In the genomic region with DNA sequence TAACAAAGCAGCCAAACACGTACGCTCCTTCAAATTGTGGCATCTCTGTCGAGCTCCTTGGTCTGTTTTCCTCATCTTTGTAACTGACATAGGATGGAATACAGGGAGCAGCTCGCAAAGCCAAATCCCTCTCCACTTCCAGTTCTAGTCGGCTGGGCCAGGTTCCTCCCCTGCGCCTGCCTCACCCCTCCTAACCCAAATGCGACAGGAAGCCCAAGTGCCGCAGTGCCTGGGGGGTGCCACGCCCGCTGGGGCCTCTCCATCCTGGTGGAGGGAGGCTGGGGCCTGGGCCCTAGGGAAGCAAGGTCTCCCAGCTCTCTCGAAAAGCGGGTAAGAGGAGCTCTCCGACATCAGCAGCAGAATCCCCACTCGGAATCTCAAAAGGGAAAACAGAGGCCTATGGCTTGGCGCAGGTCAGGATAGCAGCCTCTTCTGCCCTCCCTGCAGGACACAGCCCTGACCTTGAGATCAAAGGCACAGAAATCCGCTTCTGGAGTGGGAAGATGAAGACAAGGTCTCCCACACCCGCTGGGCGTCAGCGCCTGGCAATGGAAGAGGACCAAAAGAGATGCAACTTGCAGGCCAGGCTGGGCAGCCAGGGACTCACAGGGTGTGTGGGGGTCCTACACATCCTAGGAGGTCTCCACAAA, we compare ENCODE assay signal across 1 cellular context.
TF ChIP-seq lines count a peak whose summit lies in the region.

No MANE protein-coding gene starts in this region.

TF ChIP-seq in HepG2, 621 proteins besides CTCF, POLR2A, EP300 and RAD21:
- TF ChIP-seq, protein P1, sequence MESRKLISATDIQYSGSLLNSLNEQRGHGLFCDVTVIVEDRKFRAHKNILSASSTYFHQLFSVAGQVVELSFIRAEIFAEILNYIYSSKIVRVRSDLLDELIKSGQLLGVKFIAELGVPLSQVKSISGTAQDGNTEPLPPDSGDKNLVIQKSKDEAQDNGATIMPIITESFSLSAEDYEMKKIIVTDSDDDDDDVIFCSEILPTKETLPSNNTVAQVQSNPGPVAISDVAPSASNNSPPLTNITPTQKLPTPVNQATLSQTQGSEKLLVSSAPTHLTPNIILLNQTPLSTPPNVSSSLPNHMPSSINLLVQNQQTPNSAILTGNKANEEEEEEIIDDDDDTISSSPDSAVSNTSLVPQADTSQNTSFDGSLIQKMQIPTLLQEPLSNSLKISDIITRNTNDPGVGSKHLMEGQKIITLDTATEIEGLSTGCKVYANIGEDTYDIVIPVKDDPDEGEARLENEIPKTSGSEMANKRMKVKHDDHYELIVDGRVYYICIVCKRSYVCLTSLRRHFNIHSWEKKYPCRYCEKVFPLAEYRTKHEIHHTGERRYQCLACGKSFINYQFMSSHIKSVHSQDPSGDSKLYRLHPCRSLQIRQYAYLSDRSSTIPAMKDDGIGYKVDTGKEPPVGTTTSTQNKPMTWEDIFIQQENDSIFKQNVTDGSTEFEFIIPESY (CRISPR knock-in tag; IDR thresholded peaks at IDR 0.05): peak; percentile 93
- TF ChIP-seq, protein P2, sequence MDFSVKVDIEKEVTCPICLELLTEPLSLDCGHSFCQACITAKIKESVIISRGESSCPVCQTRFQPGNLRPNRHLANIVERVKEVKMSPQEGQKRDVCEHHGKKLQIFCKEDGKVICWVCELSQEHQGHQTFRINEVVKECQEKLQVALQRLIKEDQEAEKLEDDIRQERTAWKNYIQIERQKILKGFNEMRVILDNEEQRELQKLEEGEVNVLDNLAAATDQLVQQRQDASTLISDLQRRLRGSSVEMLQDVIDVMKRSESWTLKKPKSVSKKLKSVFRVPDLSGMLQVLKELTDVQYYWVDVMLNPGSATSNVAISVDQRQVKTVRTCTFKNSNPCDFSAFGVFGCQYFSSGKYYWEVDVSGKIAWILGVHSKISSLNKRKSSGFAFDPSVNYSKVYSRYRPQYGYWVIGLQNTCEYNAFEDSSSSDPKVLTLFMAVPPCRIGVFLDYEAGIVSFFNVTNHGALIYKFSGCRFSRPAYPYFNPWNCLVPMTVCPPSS (IDR thresholded peaks at IDR 0.05): no peak
